Comparison of ENCODE assay signal across 13 cellular contexts in the genomic region with DNA sequence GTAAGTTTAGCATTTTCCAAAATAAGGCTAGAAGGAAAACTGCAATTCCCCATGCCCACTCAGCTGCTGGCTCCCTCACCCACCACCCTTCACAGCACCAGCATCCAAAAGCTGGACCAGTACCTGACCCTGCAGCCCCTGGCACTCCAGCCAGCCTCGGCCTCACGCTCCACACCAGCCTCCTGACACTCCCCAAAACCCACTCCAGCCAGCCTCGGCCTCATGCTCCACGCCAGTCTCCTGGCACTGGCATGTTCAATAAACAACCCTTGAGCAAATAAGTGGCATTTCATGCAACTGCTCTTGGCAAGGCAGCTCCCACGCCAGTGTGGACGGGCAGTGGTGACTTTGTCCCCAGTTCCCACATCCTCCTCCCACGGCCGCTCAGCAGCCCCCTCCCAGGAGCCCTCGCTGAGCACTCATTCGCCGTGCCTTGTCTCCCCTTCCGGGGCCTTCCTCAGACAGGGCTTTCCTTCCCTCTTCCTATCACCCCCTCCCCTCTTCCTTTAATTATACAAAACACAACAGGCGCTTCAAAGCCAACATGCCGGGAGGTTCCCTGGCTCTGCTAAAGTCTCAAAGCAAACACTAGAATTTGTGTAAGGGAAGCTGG. TPM values are rescaled to one million over a fixed set of nuclear protein-coding genes. Genes with fewer than 3 reads are reported as not detected.
A peak's percentile ranks its signal among the peaks of the same experiment; 100 is the strongest.
DNase-seq lines count a peak whose midpoint lies in the region; ATAC-seq, FAIRE-seq and TF ChIP-seq lines count a peak whose summit lies in the region.
"Had no signal": no experiment of that assay in that cellular context is flagged by ENCODE, and none has a peak within 500 bp of the region (broad histone marks: within the 10 kb centered on the region; RNA-seq: fewer than 3 reads in every experiment).

No MANE protein-coding gene starts in this region.

- H3K27ac ChIP-seq in body of pancreas (peak overlapping the region; percentile 76 to 95 (median 85)), HepG2 (ENCODE audit: extremely low read length, insufficient read depth, low read length) (peak overlapping the region; percentile 95), stomach (peak overlapping the region; percentile 29 to 96 (median 77))
- H3K27ac ChIP-seq: uterus had no signal

- H4K20me1 ChIP-seq in HepG2 (ENCODE audit: insufficient read depth, low read length), result no peaks in the 10 kb centered on the region; the same call in 1 of the 2 replicates

- no peak overlapping the region for H2AFZ ChIP-seq in HepG2 (ENCODE audit: low read length)

- H3K27me3 ChIP-seq in body of pancreas (no peaks in the 10 kb centered on the region), HepG2 (ENCODE audit: control insufficient read depth in 1 of 2, insufficient read depth in 2 of 2, low read length in 2 of 2) (no peaks in the 10 kb centered on the region), stomach (no peaks in the 10 kb centered on the region)
- H3K27me3 ChIP-seq: uterus had no signal

- no TSS peak for BruUV-seq in HepG2 (replicated peaks; lab: Mats Ljungman, UMichigan)

- no peak overlapping the region for H3K4me3 Mint-ChIP-seq in activated CD4-positive, alpha-beta memory T cell treated with anti-CD3 and anti-CD28 coated beads for 36 hours
- no peak overlapping the region for H3K4me3 Mint-ChIP-seq in activated CD4-positive, alpha-beta memory T cell treated with anti-CD3 and anti-CD28 coated beads, Interleukin-2, amount 10 ng/mL, durations not matched to agents 7 days and 5 days
- H3K4me3 Mint-ChIP-seq: central memory CD8-positive, alpha-beta T cell had no signal

- in situ Hi-C loops in HepG2 (cut with HindIII; ENCODE audit: extremely low pct_ligation_motif_present, low pct_unique_long_range_greater_than_20kb), result no loop called here

- TF ChIP-seq POLR2A in body of pancreas (IDR thresholded peaks at IDR 0.05) (no peak), HepG2 (IDR thresholded peaks at IDR 0.05; ENCODE audit: insufficient read depth in 1 of 2, low read depth in 2 of 2, low read length in 2 of 2) (no peak), stomach (IDR thresholded peaks at IDR 0.05) (no peak)

- TF ChIP-seq CTCF in body of pancreas (IDR thresholded peaks at IDR 0.05) (no peak), HepG2 (CRISPR knock-in tag; IDR thresholded peaks at IDR 0.05) (no peak), stomach (IDR thresholded peaks at IDR 0.05) (no peak)

- ATAC-seq in body of pancreas (no peak), HepG2 (no peak), GM19463 (IDR thresholded peaks at IDR 0.05; ENCODE audit: unreplicated experiment) (no peak), GM18498 (IDR thresholded peaks at IDR 0.05; ENCODE audit: unreplicated experiment) (no peak)

- H3K4me3 ChIP-seq in body of pancreas, result no peak overlapping the region
- peak overlapping the region in 1 of 3 experiments; percentile 27; a peak in 1 of 6 replicates for H3K4me3 ChIP-seq in HepG2 (replicated peaks in 1 of 3; ENCODE audit: insufficient read depth in 1 of 3, low read depth in 2 of 3, low read length in 3 of 3)
- H3K4me3 ChIP-seq in stomach, result peak overlapping the region in 1 of 4 donors; percentile 18
- H3K4me3 ChIP-seq: A549, skin epidermis, uterus had no signal

- H3K27ac Mint-ChIP-seq in activated CD4-positive, alpha-beta memory T cell treated with anti-CD3 and anti-CD28 coated beads for 36 hours, result no peak overlapping the region
- H3K27ac Mint-ChIP-seq in activated CD4-positive, alpha-beta memory T cell treated with anti-CD3 and anti-CD28 coated beads, Interleukin-2, amount 10 ng/mL, durations not matched to agents 7 days and 5 days, result no peak overlapping the region

- H3K27me3 Mint-ChIP-seq in activated CD4-positive, alpha-beta memory T cell treated with anti-CD3 and anti-CD28 coated beads for 36 hours, result no peaks in the 10 kb centered on the region
- no peaks in the 10 kb centered on the region for H3K27me3 Mint-ChIP-seq in activated CD4-positive, alpha-beta memory T cell treated with anti-CD3 and anti-CD28 coated beads, Interleukin-2, amount 10 ng/mL, durations not matched to agents 7 days and 5 days
- H3K27me3 Mint-ChIP-seq: central memory CD8-positive, alpha-beta T cell had no signal

- intact Hi-C loops in activated CD4-positive, alpha-beta memory T cell treated with anti-CD3 and anti-CD28 coated beads for 36 hours (cut with micrococcal nuclease), result no loop called here
- intact Hi-C loops in body of pancreas (cut with DNase I) (no loop called here), HepG2 (cut with micrococcal nuclease; ENCODE audit: unreplicated experiment) (loop anchor here (10.0 kb wide), 1 partner anchor 82 kb away; a partner anchor contains a TSS), stomach (cut with DNase I; ENCODE audit: low total_unique reads) (no loop called here)

- CTCF ChIA-PET in activated CD4-positive, alpha-beta memory T cell treated with anti-CD3 and anti-CD28 coated beads for 36 hours (lab: Charles Lee), result interaction anchor here (0.9 kb wide), 1 partner anchor 8 kb away, joined by 3 read pairs; no protein-coding TSS in a partner anchor
- CTCF ChIA-PET in activated CD4-positive, alpha-beta memory T cell treated with anti-CD3 and anti-CD28 coated beads, Interleukin-2, amount 10 ng/mL, durations not matched to agents 7 days and 5 days (lab: Charles Lee), result no interaction called here
- CTCF ChIA-PET in HepG2 (lab: Yijun Ruan, JAX; ENCODE audit: low intra/inter-chr PET ratio, low total read pairs), result no interaction called here

- peak overlapping the region; percentile 64 for H3K4me2 ChIP-seq in HepG2 (ENCODE audit: low read depth, low read length)

- H3K9ac ChIP-seq in HepG2 (ENCODE audit: insufficient read depth, low read depth, low read length), result peak overlapping the region; percentile 39

- H3K36me3 ChIP-seq in body of pancreas (replicated peaks in 1 of 2; ENCODE audit: insufficient read depth in 1 of 2, low read depth in 2 of 2) (no peaks in the 10 kb centered on the region), HepG2 (replicated peaks in 1 of 2; ENCODE audit: control insufficient read depth in 1 of 2, insufficient read depth in 2 of 2, low read length in 2 of 2) (peaks cover 2 to 8% of the 10 kb centered on the region in 2 experiments; a peak in 3 of 5 replicates), stomach (peaks cover 0 to 27% (median 17%) of the 10 kb centered on the region in 4 donors)
- H3K36me3 ChIP-seq: uterus had no signal

- TF ChIP-seq EP300 in HepG2 (IDR thresholded peaks at IDR 0.05; ENCODE audit: low read depth in 2 of 2, low read length in 2 of 2) (no peak), HepG2 (CRISPR knock-in tag; IDR thresholded peaks at IDR 0.05; ENCODE audit: borderline replicate concordance) (no peak), stomach (IDR thresholded peaks at IDR 0.05) (no peak)

- H3K9me3 ChIP-seq in body of pancreas (no peaks in the 10 kb centered on the region), HepG2 (ENCODE audit: low read length) (no peaks in the 10 kb centered on the region), stomach (no peaks in the 10 kb centered on the region)
- H3K9me3 ChIP-seq: A549, uterus had no signal

- peak; percentile 56 for FAIRE-seq in HepG2 (lab: Jason Lieb, UNC)
- FAIRE-seq: A549 had no signal

- peaks cover 30% of the 10 kb centered on the region for H3K4me1 Mint-ChIP-seq in activated CD4-positive, alpha-beta memory T cell treated with anti-CD3 and anti-CD28 coated beads for 36 hours (ENCODE audit: low read depth)
- H3K4me1 Mint-ChIP-seq in activated CD4-positive, alpha-beta memory T cell treated with anti-CD3 and anti-CD28 coated beads, Interleukin-2, amount 10 ng/mL, durations not matched to agents 7 days and 5 days, result peaks cover 7% of the 10 kb centered on the region

- no peaks in the 10 kb centered on the region for H3K36me3 Mint-ChIP-seq in activated CD4-positive, alpha-beta memory T cell treated with anti-CD3 and anti-CD28 coated beads for 36 hours
- H3K36me3 Mint-ChIP-seq in activated CD4-positive, alpha-beta memory T cell treated with anti-CD3 and anti-CD28 coated beads, Interleukin-2, amount 10 ng/mL, durations not matched to agents 7 days and 5 days (ENCODE audit: low read depth), result no peaks in the 10 kb centered on the region

- no peaks in the 10 kb centered on the region for H3K9me3 Mint-ChIP-seq in activated CD4-positive, alpha-beta memory T cell treated with anti-CD3 and anti-CD28 coated beads for 36 hours
- H3K9me3 Mint-ChIP-seq in activated CD4-positive, alpha-beta memory T cell treated with anti-CD3 and anti-CD28 coated beads, Interleukin-2, amount 10 ng/mL, durations not matched to agents 7 days and 5 days, result no peaks in the 10 kb centered on the region
- H3K9me3 Mint-ChIP-seq: central memory CD8-positive, alpha-beta T cell had no signal

- peaks cover 100% of the 10 kb centered on the region for H3K4me1 ChIP-seq in body of pancreas
- peaks cover 95% of the 10 kb centered on the region for H3K4me1 ChIP-seq in HepG2 (ENCODE audit: insufficient read depth, low read length)
- peaks cover 85 to 100% (median 95%) of the 10 kb centered on the region in 4 donors for H3K4me1 ChIP-seq in stomach

- 14 to 16% methylated on average over 12 to 14 of the region's 14 CpGs for WGBS in body of pancreas, 2 donors
- 41% methylated on average over 11 of the region's 14 CpGs for WGBS in HepG2 (ENCODE audit: low lambda C conversion rate)
- 33 to 46% (median 36%) methylated on average over 14 of the region's 14 CpGs for WGBS in stomach, 5 donors

- H3K79me2 ChIP-seq in HepG2 (ENCODE audit: insufficient read depth, low read length), result peaks cover 88% of the 10 kb centered on the region

- POLR2A ChIA-PET in activated CD4-positive, alpha-beta memory T cell treated with anti-CD3 and anti-CD28 coated beads for 36 hours (lab: Charles Lee), result no interaction called here
- POLR2A ChIA-PET in activated CD4-positive, alpha-beta memory T cell treated with anti-CD3 and anti-CD28 coated beads, Interleukin-2, amount 10 ng/mL, durations not matched to agents 7 days and 5 days (lab: Charles Lee), result no interaction called here
- POLR2A ChIA-PET in HepG2 (lab: Yijun Ruan, JAX), result interaction anchor here (1.2 kb wide), 1 partner anchor 31 kb away, joined by 5 read pairs; no protein-coding TSS in a partner anchor

- DNase-seq in activated CD4-positive, alpha-beta memory T cell treated with anti-CD3 and anti-CD28 coated beads for 36 hours, result peak; percentile 5
- no peak for DNase-seq in activated CD4-positive, alpha-beta memory T cell treated with anti-CD3 and anti-CD28 coated beads, Interleukin-2, amount 10 ng/mL, durations not matched to agents 7 days and 5 days
- DNase-seq in body of pancreas (peak; percentile 51 to 74 (median 62)), HepG2 (ENCODE audit: low spot score) (peak; percentile 65), stomach (peak; percentile 51), NCI-H2081 (lab: John Stamatoyannopoulos, UW) (no peak)
- DNase-seq: NCI-H2107 had no signal

- no peak for TF ChIP-seq RAD21 in HepG2 (CRISPR knock-in tag; IDR thresholded peaks at IDR 0.05)

RNA-seq across cellular contexts. Expression of a gene that starts 6.9 kb away (rescaled TPM):
- 10 to 100 TPM; 30.0 to 32.1 TPM for total RNA-seq in activated CD4-positive, alpha-beta memory T cell treated with anti-CD3 and anti-CD28 coated beads for 36 hours
- total RNA-seq in activated CD4-positive, alpha-beta memory T cell treated with anti-CD3 and anti-CD28 coated beads, Interleukin-2, amount 10 ng/mL, durations not matched to agents 7 days and 5 days, result 10 to 100 TPM; 33.9 to 36.8 TPM
- total RNA-seq in body of pancreas (10 to 100 TPM; 51.1 to 63.9 TPM), HepG2 (2016; rRNA removed; fragmentation: Illumina TruSeq; extraction: Trizol) (19.4 and 25.9 TPM in 2 replicates), stomach (100 to 1,000 TPM in 1 of 5 donors, 10 to 100 TPM in 4; 14.9 to 119 (median 55.4) TPM)
- 21.8 and 24.1 TPM in 2 replicates for total RNA-seq in HepG2 (2016; cell fraction: cytosol; rRNA removed; fragmentation: Illumina TruSeq; extraction: Trizol; ENCODE audit: low read depth)
- 18.0 and 24.4 TPM in 2 replicates for total RNA-seq in HepG2 (2016; cell fraction: insoluble cytoplasmic fraction; rRNA removed; fragmentation: Illumina TruSeq; extraction: Trizol)
- total RNA-seq in HepG2 (2016; cell fraction: membrane; rRNA removed; fragmentation: Illumina TruSeq; extraction: Trizol), result 16.0 and 17.9 TPM in 2 replicates
- 11.3 and 14.6 TPM in 2 replicates for total RNA-seq in HepG2 (2016; cell fraction: nucleus; rRNA removed; fragmentation: Illumina TruSeq; extraction: Trizol)
- polyA plus RNA-seq in HepG2 (2011; rRNA removed) (44.2 and 47.5 TPM in 2 replicates), stomach (10 to 100 TPM; 23.9 to 29.3 (median 26.9) TPM)
- 27.1 and 38.7 TPM in 2 replicates for polyA plus RNA-seq in HepG2 (2011; cell fraction: cytosol; rRNA removed)
- 59.6 and 61.9 TPM in 2 replicates for polyA plus RNA-seq in HepG2 (2011; cell fraction: nucleus; rRNA removed)
- 31.4 and 32.5 TPM in 2 replicates for polyA plus RNA-seq in HepG2 (2012)
- 23.1 and 26.1 TPM in 2 replicates for polyA plus RNA-seq in HepG2 (2016; cell fraction: cytosol; fragmentation: Illumina TruSeq; extraction: Trizol; ENCODE audit: low read depth)
- 40.7 and 53.4 TPM in 2 replicates for polyA plus RNA-seq in HepG2 (2016; cell fraction: insoluble cytoplasmic fraction; fragmentation: Illumina TruSeq; extraction: Trizol; ENCODE audit: low read depth)
- 25.9 and 29.3 TPM in 2 replicates for polyA plus RNA-seq in HepG2 (2016; cell fraction: membrane; fragmentation: Illumina TruSeq; extraction: Trizol; ENCODE audit: low read depth)
- polyA plus RNA-seq in HepG2 (2016; cell fraction: nucleus; fragmentation: Illumina TruSeq; extraction: Trizol; ENCODE audit: insufficient read depth, low read depth), result 27.5 and 35.7 TPM in 2 replicates
- 19.2 and 101 TPM in 2 replicates for polyA minus RNA-seq in HepG2 (2011; rRNA and poly(A)+ RNA removed; ENCODE audit: low replicate concordance)
- 14.2 and 15.4 TPM in 2 replicates for polyA minus RNA-seq in HepG2 (2011; cell fraction: cytosol; rRNA and poly(A)+ RNA removed)
- polyA minus RNA-seq in HepG2 (2011; cell fraction: nucleus; rRNA and poly(A)+ RNA removed), result 17.4 and 24.5 TPM in 2 replicates

Comparison
In these comparisons a context has a peak if more than half of its experiments do, and no peak if none do; other contexts are left out.
1. DNase-seq: peak in activated CD4-positive, alpha-beta memory T cell treated with anti-CD3 and anti-CD28 coated beads for 36 hours (single experiment), body of pancreas (4 of 4), HepG2 (single experiment) and stomach (single experiment); none in activated CD4-positive, alpha-beta memory T cell treated with anti-CD3 and anti-CD28 coated beads, Interleukin-2, amount 10 ng/mL, durations not matched to agents 7 days and 5 days (single experiment) and NCI-H2081 (0 of 2).
2. Peak in every context shown above with its lines, with median percentiles within 50 percentile points of each other: H3K27ac ChIP-seq.